In the genomic region with DNA sequence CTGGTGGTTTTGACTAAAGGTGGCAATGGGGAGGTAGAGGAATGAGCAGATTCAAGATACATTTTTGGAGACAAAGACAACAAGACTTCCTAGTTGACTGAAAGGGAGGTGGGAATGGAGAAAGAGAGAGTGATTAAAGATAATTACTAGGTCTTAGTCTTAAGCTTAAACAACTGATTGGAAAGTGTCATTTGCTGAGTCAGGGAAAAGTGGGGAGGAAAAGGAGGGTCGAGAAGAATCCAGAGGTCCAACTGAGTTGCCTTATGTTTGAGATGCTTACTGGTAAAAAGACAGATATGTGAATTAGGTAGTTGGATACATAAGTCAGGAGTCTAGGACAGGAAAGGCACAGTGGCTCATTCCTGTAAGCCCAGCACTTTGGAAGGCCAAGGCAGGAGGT, we compare ENCODE assay signal across 33 cellular contexts.
"Had no signal": no experiment of that assay in that cellular context is flagged by ENCODE, and none has a peak within 500 bp of the region (broad histone marks: within the 10 kb centered on the region; RNA-seq: fewer than 3 reads in every experiment).

No MANE protein-coding gene starts in this region.

- DNase-seq: activated B cell treated with CpG ODN at 0.5 μM for 24 hours; activated CD4-positive, alpha-beta memory T cell treated with anti-CD3 and anti-CD28 coated beads for 36 hours; activated CD4-positive, alpha-beta T cell treated with anti-CD3 and anti-CD28 coated beads for 48 hours; activated CD4-positive, alpha-beta T cell treated with anti-CD3 and anti-CD28 coated beads, Interleukin-2, amount 50 U/mL, for 1 hour; activated CD4-positive, alpha-beta T cell treated with anti-CD3 and anti-CD28 coated beads, Interleukin-2, amount 50 U/mL, for 4 hours; activated CD4-positive, CD25-positive, alpha-beta regulatory T cell treated with anti-CD3 and anti-CD28 coated beads, Interleukin-2, amount 50 U/mL, for 72 hours; activated CD8-positive, alpha-beta memory T cell treated with anti-CD3 and anti-CD28 coated beads, Interleukin-2, amount 50 U/mL, for 4 hours; activated CD8-positive, alpha-beta T cell treated with anti-CD3 and anti-CD28 coated beads for 36 hours; activated effector memory CD4-positive, alpha-beta T cell treated with anti-CD3 and anti-CD28 coated beads, Interleukin-2, amount 50 U/mL, for 16 hours; activated gamma-delta T cell treated with Interleukin-2 at 50 U/mL for 16 hours; activated naive CD4-positive, alpha-beta T cell; activated naive CD4-positive, alpha-beta T cell treated with anti-CD3 and anti-CD28 coated beads for 36 hours; activated naive CD4-positive, alpha-beta T cell treated with anti-CD3 and anti-CD28 coated beads, Interleukin-2, amount 50 U/mL, for 16 hours; activated naive CD8-positive, alpha-beta T cell treated with anti-CD3 and anti-CD28 coated beads for 36 hours; activated T-cell treated with anti-CD3 and anti-CD28 coated beads for 4 hours; activated T-cell treated with anti-CD3 and anti-CD28 coated beads, Interleukin-2, amount 50 U/mL, for 1 hour; activated T-cell treated with anti-CD3 and anti-CD28 coated beads, Interleukin-2, amount 50 U/mL, for 4 hours; activated T-cell treated with anti-CD3 and anti-CD28 coated beads, Interleukin-2, amount 50 U/mL, for 72 hours; adrenal gland; amniotic stem cell; aorta; body of pancreas; brain microvascular endothelial cell; central memory CD4-positive, alpha-beta T cell; T-helper 1 cell; T-helper 2 cell; T-helper 9 cell had no signal

- H3K36me3 ChIP-seq: adrenal gland, brain microvascular endothelial cell, breast epithelium had no signal

- FAIRE-seq: astrocyte, TTC549 had no signal

- H3K27me3 ChIP-seq: adrenal gland, body of pancreas, brain microvascular endothelial cell, breast epithelium had no signal

- H3K27ac ChIP-seq: adrenal gland, body of pancreas, brain microvascular endothelial cell, breast epithelium, VCaP had no signal

- H3K9me3 ChIP-seq: adrenal gland, body of pancreas, breast epithelium had no signal

- ATAC-seq: activated CD8-positive, alpha-beta T cell treated with anti-CD3 and anti-CD28 coated beads for 36 hours; activated naive CD4-positive, alpha-beta T cell treated with anti-CD3 and anti-CD28 coated beads, Interleukin-2, amount 50 U/mL, for 72 hours; activated T-cell treated with anti-CD3 and anti-CD28 coated beads, Interleukin-2, amount 50 U/mL, for 4 hours; activated T-cell treated with anti-CD3 and anti-CD28 coated beads, Interleukin-2, amount 50 U/mL, for 72 hours; activated T-helper 17 cell treated with anti-CD3 and anti-CD28 coated beads, Interleukin-2, amount 50 U/mL, for 72 hours; body of pancreas had no signal

- H3K4me3 ChIP-seq: adrenal gland, body of pancreas, breast epithelium had no signal

- H3K4me1 ChIP-seq: body of pancreas, breast epithelium had no signal
